Comparison of ENCODE assay signal across 1 cellular context in genomic region chr5:69166686-69167487, GRCh38.
TF ChIP-seq lines count a peak whose summit lies in the region.

TSS of gene CCNB1 (plus strand) at chr5:69167150. CDS start at chr5:69167263, 113 bp downstream.

TF ChIP-seq in H1, 55 proteins besides CTCF, POLR2A, EP300 and RAD21 (continued from another document):
- peak; percentile 83 for TF ChIP-seq CHD2 (IDR thresholded peaks at IDR 0.05; ENCODE audit: low read length)
- TF ChIP-seq CREB1 (IDR thresholded peaks at IDR 0.05), result peak; percentile 84
- TF ChIP-seq ZNF274 (IDR thresholded peaks at IDR 0.05; ENCODE audit: borderline replicate concordance, extremely low read depth, low read length), result no peak
- TF ChIP-seq ASH2L (IDR thresholded peaks at IDR 0.05; ENCODE audit: low read length), result peak; percentile 95
- no peak; the same call in none of the 2 replicates for TF ChIP-seq E2F6 (IDR thresholded peaks at IDR 0.05)
- TF ChIP-seq YY1 (IDR thresholded peaks at IDR 0.05; ENCODE audit: low read depth, low read length), result no peak
- TF ChIP-seq TEAD4 (IDR thresholded peaks at IDR 0.05; ENCODE audit: low read depth, low read length), result no peak
- no peak for TF ChIP-seq POU5F1 (IDR thresholded peaks at IDR 0.05; ENCODE audit: low read depth, low read length)
- TF ChIP-seq JUND (IDR thresholded peaks at IDR 0.05; ENCODE audit: low read length), result no peak
- peak; percentile 59; the same call in 1 of the 2 replicates for TF ChIP-seq GTF2F1 (IDR thresholded peaks at IDR 0.05; ENCODE audit: borderline replicate concordance, low read depth, low read length)
- no peak for TF ChIP-seq BCL11A (IDR thresholded peaks at IDR 0.05; ENCODE audit: low read depth in 2 of 2, low read length in 2 of 2)
- no peak for TF ChIP-seq NANOG (IDR thresholded peaks at IDR 0.05; ENCODE audit: insufficient read depth, low read depth, low read length, poor library complexity, severe bottlenecking)
- TF ChIP-seq SP1 (IDR thresholded peaks at IDR 0.05; ENCODE audit: low read depth, low read length), result peak; percentile 86
- TF ChIP-seq BRCA1 (IDR thresholded peaks at IDR 0.05; ENCODE audit: low read depth, low read length), result peak; percentile 15; the same call in 1 of the 2 replicates
- no peak for TF ChIP-seq CHD7 (IDR thresholded peaks at IDR 0.05; ENCODE audit: insufficient replicate concordance, low read length)
- TF ChIP-seq TBP (IDR thresholded peaks at IDR 0.05; ENCODE audit: low read depth, low read length), result peak; percentile 89
- TF ChIP-seq HDAC2 (IDR thresholded peaks at IDR 0.05; ENCODE audit: borderline replicate concordance in 1 of 2, low read depth in 2 of 2, low read length in 2 of 2), result peak in 1 of 2 experiments; percentile 96; a peak in 2 of 4 replicates
- TF ChIP-seq EGR1 (IDR thresholded peaks at IDR 0.05; ENCODE audit: borderline replicate concordance, low read depth, low read length), result no peak
- TF ChIP-seq SP4 (IDR thresholded peaks at IDR 0.05; ENCODE audit: low read length), result no peak
- TF ChIP-seq CBX8 (IDR thresholded peaks at IDR 0.05; ENCODE audit: borderline replicate concordance, low read depth, low read length), result no peak
- TF ChIP-seq KDM1A (IDR thresholded peaks at IDR 0.05; ENCODE audit: borderline replicate concordance, low read length), result no peak
- TF ChIP-seq RNF2 (IDR thresholded peaks at IDR 0.05; ENCODE audit: borderline replicate concordance, low read depth, low read length, missing control alignments, poor library complexity, severe bottlenecking), result no peak
- TF ChIP-seq HDAC6 (IDR thresholded peaks at IDR 0.05; ENCODE audit: low read depth, low read length), result no peak
- no peak for TF ChIP-seq JUN (IDR thresholded peaks at IDR 0.05; ENCODE audit: low read depth, low read length)
- TF ChIP-seq NRF1 (IDR thresholded peaks at IDR 0.05; ENCODE audit: low read depth, low read length), result peak; percentile 68
- no peak for TF ChIP-seq RXRA (IDR thresholded peaks at IDR 0.05; ENCODE audit: insufficient read depth, low read depth, low read length)
- TF ChIP-seq MAFK (IDR thresholded peaks at IDR 0.05; ENCODE audit: low read depth, low read length), result no peak
- peak; percentile 69 for TF ChIP-seq CTBP2 (IDR thresholded peaks at IDR 0.05; ENCODE audit: borderline replicate concordance, insufficient read depth, insufficient read length, low read length)
- no peak for TF ChIP-seq ATF2 (IDR thresholded peaks at IDR 0.05; ENCODE audit: low read length)
- 0 out of 2 replicates have a peak, but pooled peaks have one; percentile 29 for TF ChIP-seq ATF3 (IDR thresholded peaks at IDR 0.05; ENCODE audit: insufficient read depth, low read depth, low read length)
- no peak for TF ChIP-seq CBX5 (IDR thresholded peaks at IDR 0.05; ENCODE audit: low read depth, low read length)
- peak; percentile 45; the same call in 1 of the 2 replicates for TF ChIP-seq KDM5A (IDR thresholded peaks at IDR 0.05; ENCODE audit: low read length)
- no peak for TF ChIP-seq EZH2 (IDR thresholded peaks at IDR 0.05; ENCODE audit: low read depth, low read length, severe bottlenecking)
- TF ChIP-seq FOSL1 (IDR thresholded peaks at IDR 0.05; ENCODE audit: insufficient read depth, low read depth, low read length), result no peak
- TF ChIP-seq GABPA (IDR thresholded peaks at IDR 0.05; ENCODE audit: borderline replicate concordance, insufficient read depth, low read length), result no peak
- peak; percentile 81 for TF ChIP-seq MAX (IDR thresholded peaks at IDR 0.05)
- peak; percentile 86 for TF ChIP-seq USF2 (IDR thresholded peaks at IDR 0.05; ENCODE audit: low read length)
- no peak for TF ChIP-seq RBBP5 (IDR thresholded peaks at IDR 0.05; ENCODE audit: borderline replicate concordance, low read depth, low read length)
- no peak for TF ChIP-seq SP2 (IDR thresholded peaks at IDR 0.05; ENCODE audit: low read length)
- peak; percentile 65 to 96; a peak in 3 of 4 replicates for TF ChIP-seq SIN3A (conservative IDR thresholded peaks at IDR 0.05 in 1 of 2, IDR thresholded peaks at IDR 0.05 in 1 of 2; ENCODE audit: low read depth in 1 of 2, low read length in 2 of 2)
- TF ChIP-seq BACH1 (IDR thresholded peaks at IDR 0.05; ENCODE audit: low read length), result no peak
- TF ChIP-seq SRF (IDR thresholded peaks at IDR 0.05; ENCODE audit: low read depth, low read length), result no peak
- peak; percentile 40 for TF ChIP-seq KDM4A (IDR thresholded peaks at IDR 0.05; ENCODE audit: low read depth, low read length, severe bottlenecking)
- no peak for TF ChIP-seq CEBPB (IDR thresholded peaks at IDR 0.05; ENCODE audit: low read depth, low read length)
- peak; percentile 85 for TF ChIP-seq PHF8 (conservative IDR thresholded peaks at IDR 0.05; ENCODE audit: low read depth, low read length)
- peak; percentile 97 for TF ChIP-seq SAP30 (IDR thresholded peaks at IDR 0.05; ENCODE audit: insufficient read depth, insufficient replicate concordance, low read length)
- TF ChIP-seq TAF1 (IDR thresholded peaks at IDR 0.05; ENCODE audit: low read depth, low read length), result peak; percentile 84
- TF ChIP-seq SIX5 (IDR thresholded peaks at IDR 0.05; ENCODE audit: low read depth, low read length), result no peak
- TF ChIP-seq TAF7 (optimal IDR thresholded peaks at IDR 0.05; ENCODE audit: borderline replicate concordance, low read depth, low read length), result peak; percentile 84
- no peak for TF ChIP-seq CHD1 (IDR thresholded peaks at IDR 0.05; ENCODE audit: low read depth, low read length)
- TF ChIP-seq POLR2AphosphoS5 (IDR thresholded peaks at IDR 0.05; ENCODE audit: low read depth, low read length), result peak; percentile 94
